ENCODE assay signal across 18 cellular contexts in the genomic region with DNA sequence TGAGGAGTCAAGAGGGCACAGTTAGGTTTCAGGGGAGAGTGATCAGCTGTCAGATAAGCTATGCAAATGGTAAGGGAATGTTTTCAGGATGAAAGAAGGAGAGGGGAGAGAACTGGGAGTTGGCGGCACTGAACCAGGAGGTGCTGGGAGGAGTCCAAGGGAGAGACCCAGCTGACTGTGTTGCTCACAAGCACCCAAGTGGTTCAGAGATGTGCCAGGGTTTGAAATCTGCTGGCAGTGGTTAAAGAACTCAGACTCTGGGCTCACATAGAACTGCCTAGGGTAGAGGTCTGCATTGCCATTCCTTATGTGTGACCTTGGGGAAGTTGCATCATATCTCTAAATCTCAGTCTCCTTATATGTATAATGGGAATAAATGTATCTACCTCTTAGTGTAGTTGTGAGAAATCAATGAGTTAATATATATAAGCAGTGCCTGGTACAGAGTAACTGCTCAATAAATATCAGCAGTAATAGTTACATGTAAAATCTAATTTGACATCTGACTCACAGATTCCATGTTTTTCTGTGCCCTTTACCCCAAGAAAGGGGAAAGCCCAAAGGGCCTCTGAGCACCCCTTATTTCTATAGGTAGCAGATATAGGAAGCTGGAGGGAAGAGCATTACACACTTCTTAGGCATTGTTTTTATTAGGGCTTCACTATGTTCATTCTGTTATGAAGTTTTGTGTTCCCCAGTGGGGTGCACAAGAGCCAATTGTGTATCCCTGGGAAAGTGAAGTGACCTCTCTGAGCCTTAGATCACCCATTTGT.
DNase-seq lines count a peak whose midpoint lies in the region; ATAC-seq, FAIRE-seq and TF ChIP-seq lines count a peak whose summit lies in the region.
"Had no signal": no experiment of that assay in that cellular context is flagged by ENCODE, and none has a peak within 500 bp of the region (broad histone marks: within the 10 kb centered on the region; RNA-seq: fewer than 3 reads in every experiment).

No MANE protein-coding gene starts in this region.

- H3K27me3 ChIP-seq in CD4-positive, alpha-beta memory T cell (ENCODE audit: insufficient read depth, low read length): no peaks in the 10 kb centered on the region
- no peaks in the 10 kb centered on the region for H3K27me3 ChIP-seq in Karpas-422 (ENCODE audit: low read length)
- H3K27me3 ChIP-seq in K562 (ENCODE audit: control insufficient read depth in 2 of 2, insufficient read depth in 2 of 2, low read length in 2 of 2): peaks cover 17 to 39% of the 10 kb centered on the region in 2 experiments
- no peaks in the 10 kb centered on the region for H3K27me3 ChIP-seq in trophoblast cell (ENCODE audit: insufficient read depth, low read length)
- no peaks in the 10 kb centered on the region for H3K27me3 ChIP-seq in ovary

- WGBS in K562 (ENCODE audit: insufficient coverage, low coverage, missing lambda C conversion rate): 0% methylated on average over 1 of the region's 1 CpG
- no CpG with 5 or more reads among the region's 1 CpG for WGBS in trophoblast cell (ENCODE audit: extremely low coverage, insufficient coverage, insufficient read length)
- 86 to 98% (median 89%) methylated on average over 1 of the region's 1 CpG for WGBS in ovary, 3 donors

- H3K4me3 ChIP-seq in CD4-positive, alpha-beta memory T cell (ENCODE audit: low read length in 2 of 2): no peak overlapping the region
- H3K4me3 ChIP-seq in Karpas-422 (ENCODE audit: low read length) (no peak overlapping the region), K562 (no peak overlapping the region), trophoblast cell (ENCODE audit: low read depth, low read length) (no peak overlapping the region), ovary (no peak overlapping the region)
- H3K4me3 ChIP-seq: coronary artery had no signal

- H3K4ac ChIP-seq in trophoblast cell (ENCODE audit: low read depth, low read length): no peak overlapping the region

- H3K27ac Mint-ChIP-seq in CD4-positive, alpha-beta memory T cell: peak overlapping the region in 4 of 7 donors; percentile 22 to 90 (median 40)

- peak overlapping the region; percentile 47 for H2BK5ac ChIP-seq in trophoblast cell (ENCODE audit: low read depth, low read length, poor library complexity)

- no peaks in the 10 kb centered on the region for H3K36me3 ChIP-seq in CD4-positive, alpha-beta memory T cell (ENCODE audit: insufficient read depth, low read length)
- no peaks in the 10 kb centered on the region for H3K36me3 ChIP-seq in Karpas-422 (ENCODE audit: insufficient read depth, low read length)
- no peaks in the 10 kb centered on the region for H3K36me3 ChIP-seq in K562 (ENCODE audit: control insufficient read depth, insufficient read depth, low read length)
- no peaks in the 10 kb centered on the region for H3K36me3 ChIP-seq in trophoblast cell (ENCODE audit: control insufficient read depth in 1 of 2, insufficient read depth in 2 of 2, low read length in 2 of 2)
- H3K36me3 ChIP-seq in ovary: no peaks in the 10 kb centered on the region

- H3K4me1 ChIP-seq in CD4-positive, alpha-beta memory T cell (ENCODE audit: insufficient read depth, low read length): peaks cover 20% of the 10 kb centered on the region
- H3K4me1 ChIP-seq in Karpas-422 (ENCODE audit: low read length) (peaks cover 22% of the 10 kb centered on the region), K562 (replicated peaks in 1 of 2; ENCODE audit: control insufficient read depth in 2 of 2, insufficient read depth in 2 of 2, low read length in 2 of 2) (peaks cover 0 to 9% of the 10 kb centered on the region in 2 experiments; a peak in 1 of 5 replicates), trophoblast cell (ENCODE audit: control insufficient read depth in 1 of 2, insufficient read depth in 2 of 2, low read length in 2 of 2) (peaks cover 13 to 33% of the 10 kb centered on the region in 2 experiments), ovary (ENCODE audit: insufficient read depth) (peaks cover 4% of the 10 kb centered on the region)

- no peak overlapping the region for H4K12ac ChIP-seq in trophoblast cell (ENCODE audit: low read depth, low read length)

- peak overlapping the region; percentile 57 for H3K18ac ChIP-seq in trophoblast cell (ENCODE audit: low read length)

- BruUV-seq in K562 (replicated peaks; lab: Mats Ljungman, UMichigan): no TSS peak

- H3K9me2 ChIP-seq in Karpas-422 (replicated peaks; ENCODE audit: insufficient read depth, low read length): no peaks in the 10 kb centered on the region

- H3K4me1 Mint-ChIP-seq in CD4-positive, alpha-beta memory T cell: peaks cover 26 to 31% (median 26%) of the 10 kb centered on the region in 4 donors

- no peak for TF ChIP-seq RAD21 in K562 (CRISPR knock-in tag; conservative IDR thresholded peaks at IDR 0.05 in 1 of 2, IDR thresholded peaks at IDR 0.05 in 1 of 2)

- H3K27ac ChIP-seq in CD4-positive, alpha-beta memory T cell (ENCODE audit: low read depth, low read length): no peak overlapping the region
- H3K27ac ChIP-seq in Karpas-422 (ENCODE audit: low read length): no peak overlapping the region
- no peak overlapping the region for H3K27ac ChIP-seq in K562 (ENCODE audit: extremely low read depth, low read depth, low read length)
- peak overlapping the region; percentile 24 for H3K27ac ChIP-seq in trophoblast cell (ENCODE audit: low read depth, low read length)
- H3K27ac ChIP-seq in ovary: no peak overlapping the region
- H3K27ac ChIP-seq: coronary artery had no signal

- TF ChIP-seq POLR2A in K562 (conservative IDR thresholded peaks at IDR 0.05): no peak
- TF ChIP-seq POLR2A in ovary (IDR thresholded peaks at IDR 0.05): no peak

- intact Hi-C loops in CD4-positive, alpha-beta memory T cell (cut with micrococcal nuclease): loop anchor here (2.0 kb wide), 1 partner anchor 67 kb away; the partner anchor contains the start of gene SESN3
- intact Hi-C loops in K562 (cut with micrococcal nuclease) (no loop called here), ovary (cut with DNase I) (no loop called here)

- H2BK12ac ChIP-seq in trophoblast cell (ENCODE audit: low read length): peak overlapping the region; percentile 68

- H2AFZ ChIP-seq in Karpas-422 (ENCODE audit: low read length) (no peak overlapping the region), K562 (ENCODE audit: low read depth, low read length) (no peak overlapping the region), trophoblast cell (ENCODE audit: insufficient read depth, low read length, poor library complexity) (no peak overlapping the region)

- no peak overlapping the region for H3K23ac ChIP-seq in trophoblast cell (ENCODE audit: low read length)

- H3K4me3 Mint-ChIP-seq in CD4-positive, alpha-beta memory T cell: peak overlapping the region in 4 of 8 donors; percentile 22 to 51 (median 40)

- CTCF ChIA-PET in CD4-positive, alpha-beta memory T cell (lab: Charles Lee; ENCODE audit: partially characterized antibody): interaction anchor here (0.8 to 1.0 kb wide), 2 partner anchors 35 to 407 kb away, joined by 3 read pairs; no protein-coding TSS in a partner anchor
- CTCF ChIA-PET in K562 (lab: Yijun Ruan, JAX; ENCODE audit: low intra/inter-chr PET ratio): no interaction called here

- H3K79me2 ChIP-seq in Karpas-422 (ENCODE audit: low read length): no peaks in the 10 kb centered on the region
- H3K79me2 ChIP-seq in K562 (ENCODE audit: control insufficient read depth, insufficient read depth, low read length): no peaks in the 10 kb centered on the region
- peaks cover 2% of the 10 kb centered on the region for H3K79me2 ChIP-seq in trophoblast cell (ENCODE audit: control insufficient read depth, insufficient read depth, low read length, poor library complexity)

- TF ChIP-seq EP300 in K562 (IDR thresholded peaks at IDR 0.05; ENCODE audit: low read length) (no peak), ovary (IDR thresholded peaks at IDR 0.05) (no peak)

- POLR2A ChIA-PET in CD4-positive, alpha-beta memory T cell (lab: Charles Lee; ENCODE audit: partially characterized antibody): interaction anchor here (1.5 to 3.3 kb wide), 2 partner anchors 44 to 66 kb away, joined by 4 to 23 read pairs; partner anchors contain the start of gene SESN3
- POLR2A ChIA-PET in K562 (lab: Yijun Ruan, JAX): interaction anchor here (0.6 kb wide), 2 partner anchors 113 to 406 kb away, joined by 3 read pairs; no protein-coding TSS in a partner anchor

- ATAC-seq in K562: no peak
- ATAC-seq: left colon had no signal

- H2AK5ac ChIP-seq in trophoblast cell (ENCODE audit: low read length): no peak overlapping the region

- no peak overlapping the region for H4K8ac ChIP-seq in trophoblast cell (ENCODE audit: low read depth, low read length)

- no peaks in the 10 kb centered on the region for H3K9me3 Mint-ChIP-seq in CD4-positive, alpha-beta memory T cell

- no peaks in the 10 kb centered on the region for H3K9me1 ChIP-seq in K562 (ENCODE audit: control insufficient read depth, insufficient read depth, low read length)

- no peak for FAIRE-seq in K562 (lab: Jason Lieb, UNC)
- FAIRE-seq: bronchial epithelial cell, G401.6, small intestine had no signal

- peaks cover 24% of the 10 kb centered on the region for H3K79me1 ChIP-seq in trophoblast cell (ENCODE audit: low read length)

- H3K4me2 ChIP-seq in Karpas-422 (ENCODE audit: low read depth, low read length, poor library complexity, severe bottlenecking) (peak overlapping the region; percentile 53), K562 (ENCODE audit: insufficient read depth, low read length) (no peak overlapping the region), trophoblast cell (ENCODE audit: low read length) (no peak overlapping the region)

- H4K91ac ChIP-seq in trophoblast cell (ENCODE audit: low read depth, low read length): peak overlapping the region; percentile 77

- no peak overlapping the region for H3K9ac ChIP-seq in Karpas-422 (ENCODE audit: low read length)
- no peak overlapping the region for H3K9ac ChIP-seq in K562 (ENCODE audit: insufficient read depth in 1 of 2, low read depth in 2 of 2, low read length in 2 of 2)
- no peak overlapping the region for H3K9ac ChIP-seq in trophoblast cell (ENCODE audit: low read length)

- in situ Hi-C loops in K562 (cut with MboI): no loop called here

- peak overlapping the region; percentile 79 for H2BK120ac ChIP-seq in trophoblast cell (ENCODE audit: insufficient read depth, low read length, poor library complexity)

- no peaks in the 10 kb centered on the region for H3K36me3 Mint-ChIP-seq in CD4-positive, alpha-beta memory T cell

- H3K9me3 ChIP-seq in CD4-positive, alpha-beta memory T cell (ENCODE audit: control insufficient read depth in 1 of 2, low read length in 2 of 2): no peaks in the 10 kb centered on the region
- H3K9me3 ChIP-seq in Karpas-422 (ENCODE audit: low read length) (no peaks in the 10 kb centered on the region), K562 (replicated peaks; ENCODE audit: control insufficient read depth, insufficient read depth, low read depth, low read length) (no peaks in the 10 kb centered on the region), trophoblast cell (ENCODE audit: insufficient read depth, low read depth, low read length) (no peaks in the 10 kb centered on the region), ovary (no peaks in the 10 kb centered on the region)

- H3K14ac ChIP-seq in trophoblast cell (ENCODE audit: low read length): no peak overlapping the region

- TF ChIP-seq CTCF in K562 (IDR thresholded peaks at IDR 0.05 in 2 of 3, conservative IDR thresholded peaks at IDR 0.05 in 1 of 3; ENCODE audit: insufficient read depth in 2 of 3, low read depth in 1 of 3, low read length in 3 of 3): no peak
- no peak for TF ChIP-seq CTCF in GM20000 (IDR thresholded peaks at IDR 0.05; ENCODE audit: extremely low read depth, missing control alignments)
- TF ChIP-seq CTCF in ovary (IDR thresholded peaks at IDR 0.05): no peak

- H3K27me3 Mint-ChIP-seq in CD4-positive, alpha-beta memory T cell: no peaks in the 10 kb centered on the region

- H4K20me1 ChIP-seq in Karpas-422 (ENCODE audit: insufficient read depth, low read depth, low read length): no peaks in the 10 kb centered on the region
- H4K20me1 ChIP-seq in K562 (replicated peaks; ENCODE audit: control insufficient read depth, insufficient read depth, low read length): no peaks in the 10 kb centered on the region

- no peak for DNase-seq in CD4-positive, alpha-beta memory T cell
- DNase-seq in Karpas-422 (no peak), K562 (ENCODE audit: extremely low read depth in 1 of 4, low spot score in 3 of 4) (no peak), trophoblast cell (no peak), GM20000 (ENCODE audit: low spot score) (no peak), HuH-7.5 (ENCODE audit: low spot score) (no peak), ovary (no peak)
- DNase-seq: DMS 273 treated with DMSO at 0.1 percent for 48 hours; KBM-7; left colon; midbrain; NCI-H2081 treated with DMSO at 0.1 percent for 48 hours; small intestine; stimulated activated CD4-positive, alpha-beta T cell treated with anti-CD3 and anti-CD28 coated beads, Interleukin-4, amount 100 ng/mL, for 1 hour; T1000 had no signal
